In genomic region chr20:38610521-38610920, GRCh38 we compare ENCODE assay signal across 23 cellular contexts. TPM values are rescaled to one million over a fixed set of nuclear protein-coding genes. Genes with fewer than 3 reads are reported as not detected.
DNase-seq lines count a peak whose midpoint lies in the region; ATAC-seq and TF ChIP-seq lines count a peak whose summit lies in the region.
"Had no signal": no experiment of that assay in that cellular context is flagged by ENCODE, and none has a peak within 500 bp of the region (broad histone marks: within the 10 kb centered on the region; RNA-seq: fewer than 3 reads in every experiment).

No MANE protein-coding gene starts in this region.

- DNase-seq in SK-N-SH = no peak
- DNase-seq in PC-9 = peak; percentile 22 to 94
- peak; percentile 16 for DNase-seq in epithelial cell of prostate (ENCODE audit: low read depth, low spot score)
- peak; percentile 74 for DNase-seq in renal cortical epithelial cell (ENCODE audit: low read depth)
- no peak for DNase-seq in SW 1271 (lab: John Stamatoyannopoulos, UW)
- DNase-seq: activated CD4-positive, CD25-positive, alpha-beta regulatory T cell treated with anti-CD3 and anti-CD28 coated beads, Interleukin-2, amount 50 U/mL, for 72 hours; activated naive CD4-positive, alpha-beta T cell treated with anti-CD3 and anti-CD28 coated beads, Interleukin-2, amount 10 ng/mL, durations not matched to agents 7 days and 5 days; activated T-cell treated with anti-CD3 and anti-CD28 coated beads, Interleukin-2, amount 50 U/mL, for 72 hours; KG1; kidney; NCI-H146; NCI-H2171 treated with DMSO at 0.1 percent for 48 hours; NCI-H526; nucleus accumbens; retina; SHP77 had no signal

- no peak for TF ChIP-seq CTCF in SK-N-SH (IDR thresholded peaks at IDR 0.05)
- TF ChIP-seq CTCF in PC-9 (conservative IDR thresholded peaks at IDR 0.05) = no peak

- H3K4me1 Mint-ChIP-seq in stimulated activated memory B cell treated with anti-CD40 and anti-IgM and Interleukin-4, amounts not matched to agents 10 μg/mL and 1 μg/mL and 100 μg/mL, for 72 hours = peaks cover 6% of the 10 kb centered on the region
- H3K4me1 Mint-ChIP-seq: activated naive CD4-positive, alpha-beta T cell treated with anti-CD3 and anti-CD28 coated beads, Interleukin-2, amount 10 ng/mL, durations not matched to agents 7 days and 5 days had no signal

- H3K36me3 ChIP-seq in SK-N-SH (replicated peaks in 1 of 2; ENCODE audit: control insufficient read depth in 1 of 2, insufficient read depth in 2 of 2, low read length in 1 of 2) (no peaks in the 10 kb centered on the region), PC-9 (ENCODE audit: low read depth) (no peaks in the 10 kb centered on the region)
- H3K36me3 ChIP-seq: esophagus muscularis mucosa, gastroesophageal sphincter had no signal

- peaks cover 27% of the 10 kb centered on the region for H3K27me3 Mint-ChIP-seq in stimulated activated memory B cell treated with anti-CD40 and anti-IgM and Interleukin-4, amounts not matched to agents 10 μg/mL and 1 μg/mL and 100 μg/mL, for 72 hours

- H3K27ac Mint-ChIP-seq in stimulated activated memory B cell treated with anti-CD40 and anti-IgM and Interleukin-4, amounts not matched to agents 10 μg/mL and 1 μg/mL and 100 μg/mL, for 72 hours = no peak overlapping the region
- H3K27ac Mint-ChIP-seq: activated naive CD4-positive, alpha-beta T cell treated with anti-CD3 and anti-CD28 coated beads, Interleukin-2, amount 10 ng/mL, durations not matched to agents 7 days and 5 days; activated T-cell treated with anti-CD3 and anti-CD28 coated beads, Interleukin-2, amount 50 U/mL, for 72 hours had no signal

- H4K20me1 ChIP-seq in SK-N-SH (ENCODE audit: insufficient read depth) = no peaks in the 10 kb centered on the region
- no peaks in the 10 kb centered on the region for H4K20me1 ChIP-seq in PC-9 (ENCODE audit: insufficient read depth)

- H2AFZ ChIP-seq in SK-N-SH (ENCODE audit: low read depth) (no peak overlapping the region), PC-9 (no peak overlapping the region)

- peak; percentile 20; the same call in 1 of the 3 replicates for ATAC-seq in SK-N-SH treated with all-trans-retinoic acid at 6 μM for 48 hours
- ATAC-seq in stimulated activated memory B cell treated with anti-CD40 and anti-IgM and Interleukin-4, amounts not matched to agents 10 μg/mL and 1 μg/mL and 100 μg/mL, for 72 hours = no peak
- no peak for ATAC-seq in GM18861 (IDR thresholded peaks at IDR 0.05; ENCODE audit: unreplicated experiment)
- ATAC-seq: activated T-cell treated with anti-CD3 and anti-CD28 coated beads, Interleukin-2, amount 50 U/mL, for 72 hours; gastroesophageal sphincter had no signal

- H3K4me3 ChIP-seq in SK-N-SH (ENCODE audit: low read depth in 2 of 2, low read length in 1 of 2) = no peak overlapping the region
- H3K4me3 ChIP-seq in PC-9 = no peak overlapping the region
- H3K4me3 ChIP-seq: esophagus muscularis mucosa, gastroesophageal sphincter had no signal

- H3K9me3 Mint-ChIP-seq in stimulated activated memory B cell treated with anti-CD40 and anti-IgM and Interleukin-4, amounts not matched to agents 10 μg/mL and 1 μg/mL and 100 μg/mL, for 72 hours = no peaks in the 10 kb centered on the region
- H3K9me3 Mint-ChIP-seq: activated naive CD4-positive, alpha-beta T cell treated with anti-CD3 and anti-CD28 coated beads, Interleukin-2, amount 10 ng/mL, durations not matched to agents 7 days and 5 days; activated T-cell treated with anti-CD3 and anti-CD28 coated beads, Interleukin-2, amount 50 U/mL, for 72 hours had no signal

- H3K4me2 ChIP-seq in SK-N-SH (no peak overlapping the region), PC-9 (peak overlapping the region; percentile 43)

- no peak overlapping the region for H3K27ac ChIP-seq in SK-N-SH (ENCODE audit: low read depth in 2 of 2, low read length in 1 of 2)
- H3K27ac ChIP-seq in PC-9 = peak overlapping the region; percentile 59
- peak overlapping the region; percentile 61 for H3K27ac ChIP-seq in epithelial cell of prostate
- H3K27ac ChIP-seq: 22Rv1, esophagus muscularis mucosa, gastroesophageal sphincter had no signal

- H3K9me3 ChIP-seq in SK-N-SH (no peaks in the 10 kb centered on the region), PC-9 (ENCODE audit: insufficient read depth, low read depth) (no peaks in the 10 kb centered on the region)
- H3K9me3 ChIP-seq: esophagus muscularis mucosa, gastroesophageal sphincter had no signal

- H3K36me3 Mint-ChIP-seq in stimulated activated memory B cell treated with anti-CD40 and anti-IgM and Interleukin-4, amounts not matched to agents 10 μg/mL and 1 μg/mL and 100 μg/mL, for 72 hours = no peaks in the 10 kb centered on the region
- H3K36me3 Mint-ChIP-seq: activated naive CD4-positive, alpha-beta T cell treated with anti-CD3 and anti-CD28 coated beads, Interleukin-2, amount 10 ng/mL, durations not matched to agents 7 days and 5 days had no signal

- H3K4me3 Mint-ChIP-seq in stimulated activated memory B cell treated with anti-CD40 and anti-IgM and Interleukin-4, amounts not matched to agents 10 μg/mL and 1 μg/mL and 100 μg/mL, for 72 hours = no peak overlapping the region
- H3K4me3 Mint-ChIP-seq: activated naive CD4-positive, alpha-beta T cell treated with anti-CD3 and anti-CD28 coated beads, Interleukin-2, amount 10 ng/mL, durations not matched to agents 7 days and 5 days; activated T-cell treated with anti-CD3 and anti-CD28 coated beads, Interleukin-2, amount 50 U/mL, for 72 hours had no signal

- intact Hi-C loops in PC-9 (cut with micrococcal nuclease; ENCODE audit: unreplicated experiment) = no loop called here

- H3K79me2 ChIP-seq in SK-N-SH (ENCODE audit: insufficient read depth) (no peaks in the 10 kb centered on the region), PC-9 (ENCODE audit: low read depth) (no peaks in the 10 kb centered on the region)

- H3K27me3 ChIP-seq in SK-N-SH (ENCODE audit: insufficient read depth) = no peaks in the 10 kb centered on the region
- no peaks in the 10 kb centered on the region for H3K27me3 ChIP-seq in PC-9 (ENCODE audit: insufficient read depth, low read depth)

- H3F3A ChIP-seq in SK-N-SH (replicated peaks; ENCODE audit: insufficient read depth) (no peaks in the 10 kb centered on the region), PC-9 (ENCODE audit: insufficient read depth, low read depth) (peaks cover 19% of the 10 kb centered on the region)

- no TSS peak for BruUV-seq in PC-9 (replicated peaks; lab: Mats Ljungman, UMichigan)

- CTCF ChIA-PET in SK-N-SH (lab: Yijun Ruan, JAX) (interaction anchor here (1.8 kb wide), 1 partner anchor 22 kb away, joined by 3 read pairs; no protein-coding TSS in a partner anchor), PC-9 (lab: Charles Lee) (interaction anchor here (0.7 kb wide), 1 partner anchor 19 kb away, joined by 5 read pairs; no protein-coding TSS in a partner anchor)

- H3K9me2 ChIP-seq in SK-N-SH = no peaks in the 10 kb centered on the region
- no peaks in the 10 kb centered on the region for H3K9me2 ChIP-seq in PC-9 (ENCODE audit: insufficient read depth)

- TF ChIP-seq RAD21 in SK-N-SH (IDR thresholded peaks at IDR 0.05; ENCODE audit: low read length) = no peak

- POLR2A ChIA-PET in SK-N-SH (lab: Yijun Ruan, JAX) (no interaction called here), PC-9 (lab: Charles Lee; ENCODE audit: unreplicated experiment) (interaction anchor here (0.7 kb wide), 1 partner anchor 138 kb away, joined by 4 read pairs; the partner anchor contains the start of gene RALGAPB)

- TF ChIP-seq EP300 in SK-N-SH (IDR thresholded peaks at IDR 0.05; ENCODE audit: borderline replicate concordance in 1 of 2, low read depth in 1 of 2, low read length in 1 of 2) = no peak

- WGBS in SK-N-SH (ENCODE audit: low lambda C conversion rate) = 51% methylated on average over 5 of the region's 5 CpGs

- no peak overlapping the region for H3K9ac ChIP-seq in SK-N-SH

- H3K4me1 ChIP-seq in SK-N-SH (ENCODE audit: control insufficient read depth in 1 of 2, insufficient read depth in 2 of 2, low read depth in 1 of 2, low read length in 1 of 2) (no peaks in the 10 kb centered on the region; a peak in 1 of 4 replicates), PC-9 (replicated peaks; ENCODE audit: insufficient read depth) (peaks cover 39% of the 10 kb centered on the region)
- H3K4me1 ChIP-seq: esophagus muscularis mucosa, gastroesophageal sphincter had no signal

TF ChIP-seq in SK-N-SH treated with all-trans-retinoic acid at 6 μM for 48 hours, 23 proteins besides CTCF, POLR2A, EP300 and RAD21:
- TF ChIP-seq RARB (CRISPR knock-in tag; IDR thresholded peaks at IDR 0.05) = no peak
- no peak for TF ChIP-seq ZNF565 (CRISPR knock-in tag; conservative IDR thresholded peaks at IDR 0.05; ENCODE audit: low read depth)
- TF ChIP-seq CSDC2 (CRISPR knock-in tag; IDR thresholded peaks at IDR 0.05) = no peak
- no peak for TF ChIP-seq ESRRG (CRISPR knock-in tag; IDR thresholded peaks at IDR 0.05)
- TF ChIP-seq ISL1 (CRISPR knock-in tag; IDR thresholded peaks at IDR 0.05) = no peak
TF ChIP-seq in SK-N-SH treated with all-trans-retinoic acid at 6 μM for 48 hours: peak in this region for 0.

TF ChIP-seq in SK-N-SH, 30 proteins besides CTCF, POLR2A, EP300 and RAD21 (continues in another document):
- TF ChIP-seq CHD2 (IDR thresholded peaks at IDR 0.05; ENCODE audit: low read length, partially characterized antibody) (no peak), FOXJ3 (CRISPR knock-in tag; IDR thresholded peaks at IDR 0.05) (no peak), GABPA (IDR thresholded peaks at IDR 0.05; ENCODE audit: low read depth) (no peak), USF1 (IDR thresholded peaks at IDR 0.05; ENCODE audit: borderline replicate concordance, low read depth) (no peak), RXRA (IDR thresholded peaks at IDR 0.05; ENCODE audit: borderline replicate concordance, low read depth) (no peak)

RNA-seq across cellular contexts. Expression of gene ARHGAP40, which starts 8.9 kb away (rescaled TPM):
- polyA plus RNA-seq in SK-N-SH (2012; rRNA removed) = 0.02 TPM in 1 of 2 replicates, not detected in the other
- 0.03 TPM in 2 replicates for polyA plus RNA-seq in SK-N-SH (2012; cell fraction: cytosol; rRNA removed)
- 0.19 and 0.33 TPM in 2 replicates for polyA plus RNA-seq in SK-N-SH (2012; cell fraction: nucleus; rRNA removed)
- total RNA-seq in PC-9 (2021) (0.92 and 1.8 TPM in 2 replicates), renal cortical epithelial cell (9.2 and 9.5 TPM in 2 replicates)
- total RNA-seq: activated T-cell treated with anti-CD3 and anti-CD28 coated beads, Interleukin-2, amount 50 U/mL, for 72 hours; gastroesophageal sphincter; myocyte had no signal

RNA-seq across cellular contexts. Expression of gene ADIG, which starts 29.5 kb away (rescaled TPM):
- polyA plus RNA-seq in SK-N-SH (2012; rRNA removed) = not detected in 2 replicates
- polyA plus RNA-seq in SK-N-SH (2012; cell fraction: cytosol; rRNA removed) = not detected in 2 replicates
- not detected in 2 replicates for polyA plus RNA-seq in SK-N-SH (2012; cell fraction: nucleus; rRNA removed)
- total RNA-seq in PC-9 (2021) (not detected in 2 replicates), renal cortical epithelial cell (not detected in 2 replicates)
- total RNA-seq: activated T-cell treated with anti-CD3 and anti-CD28 coated beads, Interleukin-2, amount 50 U/mL, for 72 hours; esophagus muscularis mucosa; gastroesophageal sphincter; kidney; myocyte had no signal

Comparison
In these comparisons a context has a peak if more than half of its experiments do, and no peak if none do; other contexts are left out.
1. DNase-seq: peak in PC-9 (2 of 2), epithelial cell of prostate (single experiment) and renal cortical epithelial cell (single experiment); none in SK-N-SH (single experiment) and SW 1271 (0 of 2).
2. H3K27ac ChIP-seq: peak in PC-9 (single experiment) and epithelial cell of prostate (single experiment); none in SK-N-SH (0 of 2).